35 cellular contexts compared by ENCODE assay signal in genomic region chr1:219703240-219703639, GRCh38.
"Had no signal": no experiment of that assay in that cellular context is flagged by ENCODE, and none has a peak within 500 bp of the region (broad histone marks: within the 10 kb centered on the region; RNA-seq: fewer than 3 reads in every experiment).

No MANE protein-coding gene starts in this region.

- H3K4me1 ChIP-seq: body of pancreas, pancreas, psoas muscle, upper lobe of left lung, vagina had no signal

- H3K36me3 Mint-ChIP-seq: activated naive CD4-positive, alpha-beta T cell treated with anti-CD3 and anti-CD28 coated beads, Interleukin-2, amount 50 U/mL, for 72 hours; immature natural killer cell; mesothelial cell of epicardium; naive B cell; stimulated activated memory B cell treated with anti-CD40 and anti-IgM and Interleukin-4, amounts not matched to agents 10 μg/mL and 1 μg/mL and 100 μg/mL, for 72 hours had no signal

- H3K36me3 ChIP-seq: cardiac muscle cell, pancreas, upper lobe of left lung, vagina, WERI-Rb-1 had no signal

- H3K27ac Mint-ChIP-seq: activated CD8-positive, alpha-beta T cell treated with anti-CD3 and anti-CD28 coated beads for 36 hours; activated naive CD4-positive, alpha-beta T cell treated with anti-CD3 and anti-CD28 coated beads, Interleukin-2, amount 50 U/mL, for 72 hours; effector memory CD8-positive, alpha-beta T cell; immature natural killer cell; mesothelial cell of epicardium; naive B cell; nephron progenitor cell; stimulated activated memory B cell treated with anti-CD40 and anti-IgM and Interleukin-4, amounts not matched to agents 10 μg/mL and 1 μg/mL and 100 μg/mL, for 72 hours; stimulated activated naive CD8-positive, alpha-beta T cell treated with anti-CD3 and anti-CD28 coated beads, Interleukin-15, amount 100 ng/mL, for 72 hours had no signal

- H3K27me3 Mint-ChIP-seq: activated CD8-positive, alpha-beta T cell treated with anti-CD3 and anti-CD28 coated beads for 36 hours; effector memory CD8-positive, alpha-beta T cell; stimulated activated memory B cell treated with anti-CD40 and anti-IgM and Interleukin-4, amounts not matched to agents 10 μg/mL and 1 μg/mL and 100 μg/mL, for 72 hours; stimulated activated naive CD8-positive, alpha-beta T cell treated with anti-CD3 and anti-CD28 coated beads, Interleukin-15, amount 100 ng/mL, for 72 hours had no signal

- H3K9me3 Mint-ChIP-seq: activated CD8-positive, alpha-beta T cell treated with anti-CD3 and anti-CD28 coated beads for 36 hours had no signal

- H3K9me3 ChIP-seq: body of pancreas, pancreas, psoas muscle, upper lobe of left lung, vagina had no signal

- H3K4me3 ChIP-seq: body of pancreas, cardiac muscle cell, coronary artery, pancreas, psoas muscle, smooth muscle cell, upper lobe of left lung, vagina had no signal

- H3K27me3 ChIP-seq: body of pancreas, cardiac muscle cell, pancreas, upper lobe of left lung, vagina had no signal

- DNase-seq: activated CD4-positive, alpha-beta T cell treated with anti-CD3 and anti-CD28 coated beads, Interleukin-2, amount 50 U/mL, for 1 hour; activated CD4-positive, CD25-positive, alpha-beta regulatory T cell treated with anti-CD3 and anti-CD28 coated beads, Interleukin-2, amount 50 U/mL, for 72 hours; activated CD8-positive, alpha-beta T cell treated with anti-CD3 and anti-CD28 coated beads for 36 hours; activated naive CD4-positive, alpha-beta T cell; activated T-cell treated with anti-CD3 and anti-CD28 coated beads, Interleukin-2, amount 50 U/mL, for 48 hours; anterior cingulate cortex; body of pancreas; cerebellar nuclear complex; effector memory CD8-positive, alpha-beta T cell; foreskin fibroblast; head of caudate nucleus; hippocampal formation; immature natural killer cell; kidney; naive B cell; nephron progenitor cell; nucleus accumbens; pancreas; psoas muscle; stimulated activated CD4-positive, alpha-beta T cell treated with anti-CD3 and anti-CD28 coated beads, Interleukin-1b, Interleukin-23, amount 100 ng/mL, for 48 hours; stimulated activated CD4-positive, alpha-beta T cell treated with anti-CD3 and anti-CD28 coated beads, Interleukin-4, amount 100 ng/mL, for 4 hours; stimulated activated CD8-positive, alpha-beta memory T cell treated with anti-CD3 and anti-CD28 coated beads, Interleukin-4, amount 100 ng/mL, for 48 hours; stimulated activated naive CD8-positive, alpha-beta T cell treated with anti-CD3 and anti-CD28 coated beads, Interleukin-15, amount 100 ng/mL, for 72 hours; substantia nigra; T1000; upper lobe of left lung; WERI-Rb-1 had no signal

- H3K4me1 Mint-ChIP-seq: immature natural killer cell; mesothelial cell of epicardium; naive B cell; nephron progenitor cell; stimulated activated memory B cell treated with anti-CD40 and anti-IgM and Interleukin-4, amounts not matched to agents 10 μg/mL and 1 μg/mL and 100 μg/mL, for 72 hours; stimulated activated naive CD8-positive, alpha-beta T cell treated with anti-CD3 and anti-CD28 coated beads, Interleukin-15, amount 100 ng/mL, for 72 hours had no signal

- FAIRE-seq: endothelial cell of umbilical vein, kidney, pancreas had no signal

- ATAC-seq: activated CD8-positive, alpha-beta T cell treated with anti-CD3 and anti-CD28 coated beads for 36 hours; activated naive CD4-positive, alpha-beta T cell treated with anti-CD3 and anti-CD28 coated beads, Interleukin-2, amount 50 U/mL, for 72 hours; body of pancreas; effector memory CD8-positive, alpha-beta T cell; pancreas; psoas muscle; stimulated activated memory B cell treated with anti-CD40 and anti-IgM and Interleukin-4, amounts not matched to agents 10 μg/mL and 1 μg/mL and 100 μg/mL, for 72 hours; stimulated activated naive CD8-positive, alpha-beta T cell treated with anti-CD3 and anti-CD28 coated beads, Interleukin-15, amount 100 ng/mL, for 72 hours had no signal

- H3K4me3 Mint-ChIP-seq: activated CD8-positive, alpha-beta T cell treated with anti-CD3 and anti-CD28 coated beads for 36 hours; effector memory CD8-positive, alpha-beta T cell; immature natural killer cell; mesothelial cell of epicardium; naive B cell; nephron progenitor cell; stimulated activated memory B cell treated with anti-CD40 and anti-IgM and Interleukin-4, amounts not matched to agents 10 μg/mL and 1 μg/mL and 100 μg/mL, for 72 hours; stimulated activated naive CD8-positive, alpha-beta T cell treated with anti-CD3 and anti-CD28 coated beads, Interleukin-15, amount 100 ng/mL, for 72 hours had no signal

- H3K27ac ChIP-seq: body of pancreas, cardiac muscle cell, coronary artery, pancreas, psoas muscle, upper lobe of left lung, vagina, WERI-Rb-1 had no signal
